8 cellular contexts compared by ENCODE assay signal in genomic region chr14:106334428-106335107, GRCh38.
A peak's percentile ranks its signal among the peaks of the same experiment; 100 is the strongest.
DNase-seq lines count a peak whose midpoint lies in the region; ATAC-seq lines count a peak whose summit lies in the region.
"Not testable (repeated sequence)": the region's sequence is repeated elsewhere in the genome, so short reads cannot be mapped to it uniquely, and the experiment has no call there.

No MANE protein-coding gene starts in this region.

- not testable (repeated sequence) for H3K9me3 ChIP-seq in CD4-positive, alpha-beta memory T cell (ENCODE audit: control insufficient read depth in 1 of 2, low read length in 2 of 2); right cardiac atrium (ENCODE audit: control insufficient read depth, low read length)

- H3K4me3 ChIP-seq in CD4-positive, alpha-beta memory T cell (ENCODE audit: low read length in 2 of 2); right cardiac atrium (ENCODE audit: low read length): not testable (repeated sequence)

- ATAC-seq in HG02623 (IDR thresholded peaks at IDR 0.05; ENCODE audit: unreplicated experiment): peak; percentile 44
- ATAC-seq in right cardiac atrium: not testable (repeated sequence)

- CTCF ChIA-PET in CD4-positive, alpha-beta memory T cell (lab: Charles Lee; ENCODE audit: partially characterized antibody); activated naive CD4-positive, alpha-beta T cell treated with anti-CD3 and anti-CD28 coated beads, Interleukin-2, amount 10 ng/mL, durations not matched to agents 7 days and 5 days (lab: Charles Lee): not testable (repeated sequence)

- not testable (repeated sequence) for H3K27me3 Mint-ChIP-seq in CD4-positive, alpha-beta memory T cell
- peaks cover 15% of the 10 kb centered on the region for H3K27me3 Mint-ChIP-seq in activated naive CD4-positive, alpha-beta T cell treated with anti-CD3 and anti-CD28 coated beads, Interleukin-2, amount 10 ng/mL, durations not matched to agents 7 days and 5 days

- not testable (repeated sequence) for H3K27ac ChIP-seq in CD4-positive, alpha-beta memory T cell (ENCODE audit: low read depth, low read length); right cardiac atrium (ENCODE audit: low read length)

- not testable (repeated sequence) for H3K27me3 ChIP-seq in CD4-positive, alpha-beta memory T cell (ENCODE audit: insufficient read depth, low read length); right cardiac atrium (ENCODE audit: control insufficient read depth, insufficient read depth)

- H3K36me3 ChIP-seq in CD4-positive, alpha-beta memory T cell (ENCODE audit: insufficient read depth, low read length): not testable (repeated sequence)

- intact Hi-C loops in CD4-positive, alpha-beta memory T cell (cut with micrococcal nuclease); right cardiac atrium (cut with DNase I): not testable (repeated sequence)

- H3K9me3 Mint-ChIP-seq in CD4-positive, alpha-beta memory T cell; activated naive CD4-positive, alpha-beta T cell treated with anti-CD3 and anti-CD28 coated beads, Interleukin-2, amount 10 ng/mL, durations not matched to agents 7 days and 5 days: not testable (repeated sequence)

- not testable (repeated sequence) for H3K4me1 ChIP-seq in CD4-positive, alpha-beta memory T cell (ENCODE audit: insufficient read depth, low read length); right cardiac atrium (ENCODE audit: control insufficient read depth, insufficient read depth, low read length)

- not testable (repeated sequence) for H3K27ac Mint-ChIP-seq in CD4-positive, alpha-beta memory T cell; activated naive CD4-positive, alpha-beta T cell treated with anti-CD3 and anti-CD28 coated beads, Interleukin-2, amount 10 ng/mL, durations not matched to agents 7 days and 5 days

- 45% methylated on average over 16 of the region's 16 CpGs for WGBS in right cardiac atrium

- H3K4me1 Mint-ChIP-seq in CD4-positive, alpha-beta memory T cell; activated naive CD4-positive, alpha-beta T cell treated with anti-CD3 and anti-CD28 coated beads, Interleukin-2, amount 10 ng/mL, durations not matched to agents 7 days and 5 days: not testable (repeated sequence)

- DNase-seq in CD4-positive, alpha-beta memory T cell: peak; percentile 23 to 80 (median 46)
- peak in 4 of 5 donors; percentile 37 to 71 (median 55) for DNase-seq in T-helper 1 cell
- DNase-seq in activated CD8-positive, alpha-beta memory T cell treated with anti-CD3 and anti-CD28 coated beads for 48 hours (ENCODE audit: low read depth in 2 of 3, low spot score in 2 of 3): peak; percentile 48 to 97 (median 63)
- peak; percentile 74 for DNase-seq in activated naive CD4-positive, alpha-beta T cell treated with anti-CD3 and anti-CD28 coated beads, Interleukin-2, amount 10 ng/mL, durations not matched to agents 7 days and 5 days
- peak in 2 of 3 donors; percentile 50 to 77 for DNase-seq in right cardiac atrium
- DNase-seq in stimulated activated CD4-positive, alpha-beta T cell treated with anti-CD3 and anti-CD28 coated beads, Interleukin-1b, Interleukin-23, amount 100 ng/mL, for 24 hours (ENCODE audit: low read depth in 4 of 4, low spot score in 1 of 4): peak; percentile 78 to 85 (median 84)
- peak; percentile 85 for DNase-seq in stimulated activated CD8-positive, alpha-beta memory T cell treated with anti-CD3 and anti-CD28 coated beads, Interleukin-7, amount 100 ng/mL, for 24 hours (ENCODE audit: low read depth)

- POLR2A ChIA-PET in CD4-positive, alpha-beta memory T cell (lab: Charles Lee; ENCODE audit: partially characterized antibody): not testable (repeated sequence)

- H3K36me3 Mint-ChIP-seq in CD4-positive, alpha-beta memory T cell; activated naive CD4-positive, alpha-beta T cell treated with anti-CD3 and anti-CD28 coated beads, Interleukin-2, amount 10 ng/mL, durations not matched to agents 7 days and 5 days: not testable (repeated sequence)

- not testable (repeated sequence) for H3K4me3 Mint-ChIP-seq in CD4-positive, alpha-beta memory T cell; activated naive CD4-positive, alpha-beta T cell treated with anti-CD3 and anti-CD28 coated beads, Interleukin-2, amount 10 ng/mL, durations not matched to agents 7 days and 5 days
